2 cellular contexts compared by ENCODE assay signal in genomic region chr19:17724655-17725054, GRCh38.
TF ChIP-seq lines count a peak whose summit lies in the region.

No MANE protein-coding gene starts in this region.

TF ChIP-seq in SK-N-SH treated with all-trans-retinoic acid at 6 μM for 48 hours, 23 proteins besides CTCF, POLR2A, EP300 and RAD21:
- no peak for TF ChIP-seq PPARA (CRISPR knock-in tag; IDR thresholded peaks at IDR 0.05; ENCODE audit: borderline replicate concordance)
- TF ChIP-seq OSR1 (CRISPR knock-in tag; IDR thresholded peaks at IDR 0.05): no peak
- TF ChIP-seq ZNF70 (CRISPR knock-in tag; IDR thresholded peaks at IDR 0.05): no peak
- TF ChIP-seq ZFP3 (CRISPR knock-in tag; IDR thresholded peaks at IDR 0.05): peak; percentile 98

TF ChIP-seq in SK-N-SH, 30 proteins besides CTCF, POLR2A, EP300 and RAD21:
- no peak for TF ChIP-seq PBX3 (IDR thresholded peaks at IDR 0.05)
- TF ChIP-seq TEAD4 (IDR thresholded peaks at IDR 0.05; ENCODE audit: borderline replicate concordance, insufficient read depth): no peak
- TF ChIP-seq JUND (IDR thresholded peaks at IDR 0.05): no peak
- TF ChIP-seq MEF2A (IDR thresholded peaks at IDR 0.05; ENCODE audit: borderline replicate concordance, low read depth): no peak
- TF ChIP-seq NFIC (IDR thresholded peaks at IDR 0.05; ENCODE audit: borderline replicate concordance): no peak
